ENCODE assay signal across 20 cellular contexts in genomic region chr9:87292449-87293191, GRCh38.
DNase-seq lines count a peak whose midpoint lies in the region; ATAC-seq, FAIRE-seq and TF ChIP-seq lines count a peak whose summit lies in the region.
"Had no signal": no experiment of that assay in that cellular context is flagged by ENCODE, and none has a peak within 500 bp of the region (broad histone marks: within the 10 kb centered on the region; RNA-seq: fewer than 3 reads in every experiment).

No MANE protein-coding gene starts in this region.

- no peak overlapping the region for H3K9ac ChIP-seq in adipocyte (ENCODE audit: low read length)

- TF ChIP-seq CTCF in fibroblast of mammary gland (conservative IDR thresholded peaks at IDR 0.05; ENCODE audit: control insufficient read depth, insufficient read depth, low read depth, low read length): no peak
- TF ChIP-seq CTCF in D721Med (IDR thresholded peaks at IDR 0.05; ENCODE audit: insufficient read depth, missing control alignments): no peak
- TF ChIP-seq CTCF in foreskin keratinocyte (conservative IDR thresholded peaks at IDR 0.05): no peak

- peaks cover 7% of the 10 kb centered on the region for H3K9me3 ChIP-seq in adipocyte (ENCODE audit: control insufficient read depth, low read length)
- H3K9me3 ChIP-seq: MG63 had no signal

- no peak overlapping the region for H3K27ac ChIP-seq in foreskin keratinocyte
- H3K27ac ChIP-seq: SK-N-MC had no signal

- H3K36me3 ChIP-seq in adipocyte (ENCODE audit: control insufficient read depth, insufficient read depth, low read length, severe bottlenecking): no peaks in the 10 kb centered on the region
- H3K36me3 ChIP-seq: MG63 had no signal

- H3K27me3 ChIP-seq in adipocyte (replicated peaks; ENCODE audit: control insufficient read depth, insufficient read depth, low read length): no peaks in the 10 kb centered on the region
- H3K27me3 ChIP-seq in foreskin keratinocyte: no peaks in the 10 kb centered on the region
- H3K27me3 ChIP-seq: MG63 had no signal

- H3K4me3 ChIP-seq in adipocyte (ENCODE audit: low read length) (peak overlapping the region; percentile 32), fibroblast of mammary gland (ENCODE audit: control insufficient read depth, low read depth, low read length) (no peak overlapping the region)
- H3K4me3 ChIP-seq: MG63, SK-N-MC had no signal

- ATAC-seq in foreskin keratinocyte: no peak
- ATAC-seq in activated CD4-positive, CD25-positive, alpha-beta regulatory T cell treated with anti-CD3 and anti-CD28 coated beads, Interleukin-2, amount 50 U/mL, for 24 hours: no peak

- FAIRE-seq in D721Med (lab: Jason Lieb, UNC): no peak
- FAIRE-seq: GM12891, GM18507, H54 had no signal

- peak; percentile 77 for DNase-seq in HCEC 1CT
- no peak for DNase-seq in adipocyte (ENCODE audit: low read depth)
- DNase-seq in fibroblast of mammary gland (ENCODE audit: low read depth): peak; percentile 54
- DNase-seq in D721Med (ENCODE audit: insufficient read length, low spot score): no peak
- no peak for DNase-seq in foreskin keratinocyte
- no peak for DNase-seq in H4 (ENCODE audit: low spot score)
- DNase-seq: DMS153, MG63, NCI-H1092 treated with DMSO at 0.1 percent for 48 hours, NCI-H146, NCI-H2029 treated with DMSO at 0.1 percent for 48 hours, NCI-H2171, NCI-H774, OCI-M1, Right ventricle myocardium superior had no signal

- H3K4me1 ChIP-seq in adipocyte (ENCODE audit: control insufficient read depth, insufficient read depth, low read length) (peaks cover 12% of the 10 kb centered on the region), foreskin keratinocyte (no peaks in the 10 kb centered on the region)

Comparison
In these comparisons a context has a peak if more than half of its experiments do, and no peak if none do; other contexts are left out.
1. DNase-seq: peak in HCEC 1CT (single experiment) and fibroblast of mammary gland (single experiment); none in adipocyte (single experiment), D721Med (single experiment), foreskin keratinocyte (0 of 2) and H4 (single experiment).